13 cellular contexts compared by ENCODE assay signal in the genomic region with DNA sequence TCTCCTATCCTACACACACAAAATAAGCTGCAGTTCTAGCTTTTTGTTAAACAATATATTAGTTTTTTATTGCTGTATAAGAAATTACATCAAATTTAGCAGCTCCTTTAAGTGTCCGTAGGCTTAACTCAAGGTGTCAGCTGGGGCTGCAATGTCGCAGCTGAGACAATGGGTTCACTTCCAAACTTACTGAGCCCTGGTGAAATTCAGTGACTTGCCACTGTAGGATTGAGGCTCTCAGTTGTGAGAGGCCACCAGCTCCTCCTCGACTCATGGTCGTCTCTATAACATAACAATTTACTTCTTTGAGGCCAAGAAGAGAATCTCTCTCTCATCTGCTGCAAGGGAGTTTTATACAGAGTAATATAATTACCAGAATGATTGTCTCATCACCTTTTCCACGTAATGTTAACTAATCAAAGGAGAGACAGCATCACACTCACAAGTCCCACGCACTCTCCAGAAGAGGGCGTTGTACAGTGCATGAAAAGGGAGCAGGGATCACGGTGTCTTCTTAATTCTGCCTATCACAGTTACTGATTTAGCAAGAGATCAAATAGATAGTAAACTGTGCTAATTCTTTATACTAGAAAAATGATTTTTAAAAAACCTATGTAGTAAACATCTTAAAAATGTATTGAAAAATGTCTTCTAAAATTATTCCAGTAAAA.
DNase-seq lines count a peak whose midpoint lies in the region; ATAC-seq and TF ChIP-seq lines count a peak whose summit lies in the region.
"Had no signal": no experiment of that assay in that cellular context is flagged by ENCODE, and none has a peak within 500 bp of the region (broad histone marks: within the 10 kb centered on the region; RNA-seq: fewer than 3 reads in every experiment).

No MANE protein-coding gene starts in this region.

- no peak overlapping the region for H3K4me3 ChIP-seq in mammary epithelial cell (replicated peaks in 1 of 3; ENCODE audit: insufficient read depth in 1 of 3, low read depth in 2 of 3, low read length in 3 of 3)

- no peak overlapping the region for H2AFZ ChIP-seq in mammary epithelial cell (ENCODE audit: low read depth, low read length)

- no peak overlapping the region for H3K27ac Mint-ChIP-seq in osteocyte (ENCODE audit: unreplicated experiment)
- H3K27ac Mint-ChIP-seq in activated CD8-positive, alpha-beta memory T cell treated with anti-CD3 and anti-CD28 coated beads, Interleukin-2, amount 10 ng/mL, durations not matched to agents 7 days and 5 days: no peak overlapping the region
- H3K27ac Mint-ChIP-seq: activated T-cell treated with anti-CD3 and anti-CD28 coated beads, Interleukin-2, amount 50 U/mL, for 72 hours; IgD-negative memory B cell had no signal

- no peaks in the 10 kb centered on the region for H3K27me3 ChIP-seq in mammary epithelial cell (ENCODE audit: insufficient read depth, low read length)

- no peaks in the 10 kb centered on the region for H3K4me1 ChIP-seq in mammary epithelial cell (ENCODE audit: insufficient read depth, low read length)

- H3K27me3 Mint-ChIP-seq in osteocyte (ENCODE audit: unreplicated experiment): peaks cover 17% of the 10 kb centered on the region
- no peaks in the 10 kb centered on the region for H3K27me3 Mint-ChIP-seq in activated CD8-positive, alpha-beta memory T cell treated with anti-CD3 and anti-CD28 coated beads, Interleukin-2, amount 10 ng/mL, durations not matched to agents 7 days and 5 days
- H3K27me3 Mint-ChIP-seq: IgD-negative memory B cell had no signal

- no peak for ATAC-seq in activated CD8-positive, alpha-beta memory T cell treated with anti-CD3 and anti-CD28 coated beads, Interleukin-2, amount 10 ng/mL, durations not matched to agents 7 days and 5 days
- ATAC-seq in HG02798 (IDR thresholded peaks at IDR 0.05; ENCODE audit: poor library complexity, unreplicated experiment) (no peak), esophagus mucosa (no peak)
- ATAC-seq: activated T-cell treated with anti-CD3 and anti-CD28 coated beads, Interleukin-2, amount 50 U/mL, for 72 hours had no signal

- H4K20me1 ChIP-seq in mammary epithelial cell (ENCODE audit: insufficient read depth, low read length): no peaks in the 10 kb centered on the region

- no peak overlapping the region for H3K4me3 Mint-ChIP-seq in osteocyte (ENCODE audit: unreplicated experiment)
- no peak overlapping the region for H3K4me3 Mint-ChIP-seq in activated CD8-positive, alpha-beta memory T cell treated with anti-CD3 and anti-CD28 coated beads, Interleukin-2, amount 10 ng/mL, durations not matched to agents 7 days and 5 days
- H3K4me3 Mint-ChIP-seq: activated T-cell treated with anti-CD3 and anti-CD28 coated beads, Interleukin-2, amount 50 U/mL, for 72 hours; IgD-negative memory B cell had no signal

- H3K36me3 ChIP-seq in mammary epithelial cell (ENCODE audit: insufficient read depth, low read length): no peaks in the 10 kb centered on the region

- peak; percentile 45; the same call in 1 of the 3 replicates for TF ChIP-seq CTCF in GM12872 (IDR thresholded peaks at IDR 0.05; ENCODE audit: insufficient read depth, low read depth, low read length)
- TF ChIP-seq CTCF in LNCAP (IDR thresholded peaks at IDR 0.05): peak; percentile 71
- TF ChIP-seq CTCF in mammary epithelial cell (conservative IDR thresholded peaks at IDR 0.05 in 1 of 2, IDR thresholded peaks at IDR 0.05 in 1 of 2; ENCODE audit: extremely low read depth in 1 of 2, insufficient read depth in 1 of 2, low read depth in 1 of 2, low read length in 2 of 2): peak; percentile 41 to 59
- peak; percentile 51 for TF ChIP-seq CTCF in osteocyte (IDR thresholded peaks at IDR 0.05)

- no peaks in the 10 kb centered on the region for H3K36me3 Mint-ChIP-seq in osteocyte (ENCODE audit: unreplicated experiment)
- H3K36me3 Mint-ChIP-seq in activated CD8-positive, alpha-beta memory T cell treated with anti-CD3 and anti-CD28 coated beads, Interleukin-2, amount 10 ng/mL, durations not matched to agents 7 days and 5 days: no peaks in the 10 kb centered on the region
- H3K36me3 Mint-ChIP-seq: IgD-negative memory B cell had no signal

- DNase-seq in mammary epithelial cell: peak; percentile 8
- DNase-seq in osteocyte (ENCODE audit: extremely low spot score, unreplicated experiment): no peak
- no peak for DNase-seq in activated CD8-positive, alpha-beta memory T cell treated with anti-CD3 and anti-CD28 coated beads, Interleukin-2, amount 10 ng/mL, durations not matched to agents 7 days and 5 days
- no peak for DNase-seq in NCI-H187 (lab: John Stamatoyannopoulos, UW)
- DNase-seq: activated T-cell treated with anti-CD3 and anti-CD28 coated beads, Interleukin-2, amount 50 U/mL, for 72 hours; NK-92 treated with Interleukin-12 subunit alpha and Interleukin-12 subunit beta, amount 100 ng/mL, for 24 hours; small intestine; T1000 had no signal

- H3K79me2 ChIP-seq in mammary epithelial cell (ENCODE audit: insufficient read depth, low read length): no peaks in the 10 kb centered on the region

- in situ Hi-C loops in mammary epithelial cell (cut with MboI; ENCODE audit: low sequenced_read_pairs in 2 of 2): no loop called here

- H3K9ac ChIP-seq in mammary epithelial cell (ENCODE audit: insufficient read depth, low read length): no peak overlapping the region

- no TSS peak for BruUV-seq in mammary epithelial cell (replicated peaks; lab: Mats Ljungman, UMichigan)

- intact Hi-C loops in mammary epithelial cell (cut with micrococcal nuclease): loop anchor here (1.0 kb wide), 2 partner anchors 210 to 1026 kb away; no protein-coding TSS in a partner anchor

- H3K27ac ChIP-seq in mammary epithelial cell (ENCODE audit: insufficient read depth, low read depth, low read length): no peak overlapping the region

- no peaks in the 10 kb centered on the region for H3K9me3 ChIP-seq in mammary epithelial cell (replicated peaks; ENCODE audit: insufficient read depth, low read length)

- no peaks in the 10 kb centered on the region for H3K9me3 Mint-ChIP-seq in osteocyte (ENCODE audit: unreplicated experiment)
- H3K9me3 Mint-ChIP-seq in activated CD8-positive, alpha-beta memory T cell treated with anti-CD3 and anti-CD28 coated beads, Interleukin-2, amount 10 ng/mL, durations not matched to agents 7 days and 5 days (ENCODE audit: low read depth): no peaks in the 10 kb centered on the region

- H3K4me2 ChIP-seq in mammary epithelial cell (ENCODE audit: insufficient read depth, low read depth, low read length): no peak overlapping the region

- dilution Hi-C loops in mammary epithelial cell (cut with HindIII; ENCODE audit: low sequenced_read_pairs): no loop called here

- H3K4me1 Mint-ChIP-seq in osteocyte (ENCODE audit: unreplicated experiment): no peaks in the 10 kb centered on the region
- H3K4me1 Mint-ChIP-seq in activated CD8-positive, alpha-beta memory T cell treated with anti-CD3 and anti-CD28 coated beads, Interleukin-2, amount 10 ng/mL, durations not matched to agents 7 days and 5 days: no peaks in the 10 kb centered on the region
- H3K4me1 Mint-ChIP-seq: IgD-negative memory B cell had no signal

- 72% methylated on average over 8 of the region's 8 CpGs for WGBS in mammary epithelial cell (ENCODE audit: low coverage, missing lambda C conversion rate)

- CTCF ChIA-PET in mammary epithelial cell (lab: Charles Lee; ENCODE audit: low non-redundant PET): no interaction called here
- CTCF ChIA-PET in activated CD8-positive, alpha-beta memory T cell treated with anti-CD3 and anti-CD28 coated beads, Interleukin-2, amount 10 ng/mL, durations not matched to agents 7 days and 5 days (lab: Charles Lee): no interaction called here
